Comparison of ENCODE assay signal across 8 cellular contexts in genomic region chr7:100101016-100101862, GRCh38. TPM values are rescaled to one million over a fixed set of nuclear protein-coding genes. Genes with fewer than 3 reads are reported as not detected.
A peak's percentile ranks its signal among the peaks of the same experiment; 100 is the strongest.
DNase-seq lines count a peak whose midpoint lies in the region; ATAC-seq lines count a peak whose summit lies in the region.

TSS of gene AP4M1 (plus strand) at chr7:100101643. CDS start at chr7:100101715, 72 bp downstream.
TSS of gene MCM7 (minus strand) at chr7:100101397. CDS start at chr7:100101294, 103 bp downstream.

- CTCF ChIA-PET in activated CD8-positive, alpha-beta memory T cell treated with anti-CD3 and anti-CD28 coated beads, Interleukin-2, amount 10 ng/mL, durations not matched to agents 7 days and 5 days (lab: Charles Lee) = interaction anchor here (0.8 to 6.8 kb wide), 15 partner anchors 10 to 187 kb away, joined by 3 to 60 read pairs (median 4); partner anchors contain the start of genes COPS6, MBLAC1 and ZSCAN21

- peak within 1 kb of the TSS; percentile 90 for H3K4me3 Mint-ChIP-seq in activated CD8-positive, alpha-beta memory T cell treated with anti-CD3 and anti-CD28 coated beads, Interleukin-2, amount 10 ng/mL, durations not matched to agents 7 days and 5 days

- H3K27ac Mint-ChIP-seq in activated CD8-positive, alpha-beta memory T cell treated with anti-CD3 and anti-CD28 coated beads, Interleukin-2, amount 10 ng/mL, durations not matched to agents 7 days and 5 days = peak within 1 kb of the TSS; percentile 93

- peaks cover 43% of the 10 kb centered on the region for H3K4me1 Mint-ChIP-seq in activated CD8-positive, alpha-beta memory T cell treated with anti-CD3 and anti-CD28 coated beads, Interleukin-2, amount 10 ng/mL, durations not matched to agents 7 days and 5 days

- H3K9me3 ChIP-seq in NT2/D1 (ENCODE audit: insufficient read depth, low read length) (no peaks in the 10 kb centered on the region), endocrine pancreas (ENCODE audit: control insufficient read depth, low read length) (no peaks in the 10 kb centered on the region)

- ATAC-seq in GM21381 (IDR thresholded peaks at IDR 0.05; ENCODE audit: unreplicated experiment) = peak; percentile 78
- ATAC-seq in activated CD8-positive, alpha-beta memory T cell treated with anti-CD3 and anti-CD28 coated beads, Interleukin-2, amount 10 ng/mL, durations not matched to agents 7 days and 5 days = peak; percentile 88

- H3K27me3 ChIP-seq in NT2/D1 (ENCODE audit: insufficient read depth, insufficient read length) (no peaks in the 10 kb centered on the region), endocrine pancreas (ENCODE audit: control insufficient read depth, insufficient read depth, low read length) (no peaks in the 10 kb centered on the region)

- DNase-seq in COR-L47 (lab: John Stamatoyannopoulos, UW) (peak; percentile 98), HUDEP-2 (lab: John Stamatoyannopoulos, UW; ENCODE audit: unreplicated experiment in 76 of 76) (peak; percentile 25 to 99 (median 96)), NT2/D1 (ENCODE audit: low read depth, low spot score) (peak; percentile 98), mesenteric fat pad (ENCODE audit: low spot score) (peak; percentile 99)
- peak; percentile 99 for DNase-seq in activated CD8-positive, alpha-beta memory T cell treated with anti-CD3 and anti-CD28 coated beads, Interleukin-2, amount 10 ng/mL, durations not matched to agents 7 days and 5 days
- peak; percentile 89 for DNase-seq in stimulated activated CD8-positive, alpha-beta memory T cell treated with anti-CD3 and anti-CD28 coated beads, Interleukin-15, amount 100 ng/mL, for 24 hours (ENCODE audit: low read depth)

- H3K36me3 ChIP-seq in NT2/D1 (ENCODE audit: insufficient read depth, insufficient read length, low read length) (peaks cover 63% of the 10 kb centered on the region), endocrine pancreas (ENCODE audit: control insufficient read depth, insufficient read depth, low read length) (peaks cover 11% of the 10 kb centered on the region)

- peaks cover 43% of the 10 kb centered on the region for H3K36me3 Mint-ChIP-seq in activated CD8-positive, alpha-beta memory T cell treated with anti-CD3 and anti-CD28 coated beads, Interleukin-2, amount 10 ng/mL, durations not matched to agents 7 days and 5 days

- H3K9ac ChIP-seq in NT2/D1 (ENCODE audit: insufficient read length, low read depth) (peak within 1 kb of the TSS; percentile 100), endocrine pancreas (ENCODE audit: control insufficient read depth, insufficient read depth, low read length) (peak within 1 kb of the TSS; percentile 77)

- no peaks in the 10 kb centered on the region for H3K9me3 Mint-ChIP-seq in activated CD8-positive, alpha-beta memory T cell treated with anti-CD3 and anti-CD28 coated beads, Interleukin-2, amount 10 ng/mL, durations not matched to agents 7 days and 5 days (ENCODE audit: low read depth)

- no peaks in the 10 kb centered on the region for H3K27me3 Mint-ChIP-seq in activated CD8-positive, alpha-beta memory T cell treated with anti-CD3 and anti-CD28 coated beads, Interleukin-2, amount 10 ng/mL, durations not matched to agents 7 days and 5 days

- H3K4me1 ChIP-seq in NT2/D1 (ENCODE audit: insufficient read depth, insufficient read length) (peaks cover 10% of the 10 kb centered on the region), endocrine pancreas (ENCODE audit: control insufficient read depth, insufficient read depth, low read length) (no peaks in the 10 kb centered on the region)

- H3K4me3 ChIP-seq in NT2/D1 (ENCODE audit: insufficient read length, low read depth) (peak within 1 kb of the TSS; percentile 93), endocrine pancreas (ENCODE audit: control insufficient read depth, insufficient read depth, low read length) (peak within 1 kb of the TSS; percentile 67)

RNA-seq across cellular contexts. Expression of gene AP4M1, which starts in this region (rescaled TPM):
- 10 to 100 TPM in 1 of 2 experiments, 1 to 10 TPM in 1; 9.9 to 10.6 TPM for total RNA-seq in activated CD8-positive, alpha-beta memory T cell treated with anti-CD3 and anti-CD28 coated beads, Interleukin-2, amount 10 ng/mL, durations not matched to agents 7 days and 5 days
- 7.5 TPM for total RNA-seq in mesenteric fat pad

RNA-seq across cellular contexts. Expression of gene MCM7, which starts in this region (rescaled TPM):
- total RNA-seq in activated CD8-positive, alpha-beta memory T cell treated with anti-CD3 and anti-CD28 coated beads, Interleukin-2, amount 10 ng/mL, durations not matched to agents 7 days and 5 days = 100 to 1,000 TPM; 405 to 409 TPM
- 22.7 TPM for total RNA-seq in mesenteric fat pad

Comparison
In these comparisons a context has a peak if more than half of its experiments do, and no peak if none do; other contexts are left out.
1. Peak in every context shown above with its lines: DNase-seq, ATAC-seq and H3K4me3 ChIP-seq.
2. RNA of gene MCM7 (total RNA-seq): 405 to 409 TPM in activated CD8-positive, alpha-beta memory T cell treated with anti-CD3 and anti-CD28 coated beads, Interleukin-2, amount 10 ng/mL, durations not matched to agents 7 days and 5 days; 22.7 TPM in mesenteric fat pad (single experiment); every median in the first group is over 10 times any median in the second.